ENCODE assay signal across 12 cellular contexts in genomic region chr11:96114178-96115070, GRCh38.
DNase-seq lines count a peak whose midpoint lies in the region; ATAC-seq and TF ChIP-seq lines count a peak whose summit lies in the region.
"Had no signal": no experiment of that assay in that cellular context is flagged by ENCODE, and none has a peak within 500 bp of the region (broad histone marks: within the 10 kb centered on the region; RNA-seq: fewer than 3 reads in every experiment).

No MANE protein-coding gene starts in this region.

- TF ChIP-seq POLR2A in esophagus muscularis mucosa (IDR thresholded peaks at IDR 0.05; ENCODE audit: low read depth): no peak
- TF ChIP-seq POLR2A in suprapubic skin (IDR thresholded peaks at IDR 0.05): no peak

- WGBS in esophagus muscularis mucosa: 63% methylated on average over 5 of the region's 5 CpGs
- 62% methylated on average over 5 of the region's 5 CpGs for WGBS in suprapubic skin

- no peak for DNase-seq in activated CD8-positive, alpha-beta T cell treated with anti-CD3 and anti-CD28 coated beads for 36 hours
- no peak for DNase-seq in activated CD8-positive, alpha-beta T cell treated with anti-CD3 and anti-CD28 coated beads, Interleukin-2, amount 10 ng/mL, durations not matched to agents 7 days and 5 days
- DNase-seq in NCI-H1105 treated with DMSO at 0.1 percent for 48 hours (lab: John Stamatoyannopoulos, UW) (peak; percentile 73), esophagus muscularis mucosa (ENCODE audit: extremely low spot score) (no peak), suprapubic skin (ENCODE audit: low spot score in 2 of 2) (no peak), GF-D8 (lab: John Stamatoyannopoulos, UW) (no peak)
- no peak for DNase-seq in activated CD4-positive, alpha-beta T cell treated with anti-CD3 and anti-CD28 coated beads for 1 hour
- DNase-seq: AML-193, head of caudate nucleus, naive B cell, NCI-H226 had no signal

- no peak overlapping the region for H3K4me3 Mint-ChIP-seq in activated CD8-positive, alpha-beta T cell treated with anti-CD3 and anti-CD28 coated beads for 36 hours
- H3K4me3 Mint-ChIP-seq in activated CD8-positive, alpha-beta T cell treated with anti-CD3 and anti-CD28 coated beads, Interleukin-2, amount 10 ng/mL, durations not matched to agents 7 days and 5 days: no peak overlapping the region
- H3K4me3 Mint-ChIP-seq: naive B cell had no signal

- H3K9me3 ChIP-seq in esophagus muscularis mucosa: no peaks in the 10 kb centered on the region
- H3K9me3 ChIP-seq in suprapubic skin: no peaks in the 10 kb centered on the region

- H3K36me3 ChIP-seq in esophagus muscularis mucosa (no peaks in the 10 kb centered on the region), suprapubic skin (no peaks in the 10 kb centered on the region)

- H3K36me3 Mint-ChIP-seq in activated CD8-positive, alpha-beta T cell treated with anti-CD3 and anti-CD28 coated beads for 36 hours (ENCODE audit: low read depth): peaks cover 19% of the 10 kb centered on the region
- H3K36me3 Mint-ChIP-seq in activated CD8-positive, alpha-beta T cell treated with anti-CD3 and anti-CD28 coated beads, Interleukin-2, amount 10 ng/mL, durations not matched to agents 7 days and 5 days (ENCODE audit: low read depth): peaks cover 10% of the 10 kb centered on the region

- CTCF ChIA-PET in activated CD8-positive, alpha-beta T cell treated with anti-CD3 and anti-CD28 coated beads for 36 hours (lab: Charles Lee): interaction anchor here (1.1 to 1.9 kb wide), 4 partner anchors 12 to 59 kb away, joined by 3 to 7 read pairs (median 4); no protein-coding TSS in a partner anchor
- CTCF ChIA-PET in activated CD8-positive, alpha-beta T cell treated with anti-CD3 and anti-CD28 coated beads, Interleukin-2, amount 10 ng/mL, durations not matched to agents 7 days and 5 days (lab: Charles Lee): no interaction called here

- ATAC-seq in activated CD8-positive, alpha-beta T cell treated with anti-CD3 and anti-CD28 coated beads for 36 hours: no peak
- ATAC-seq in activated CD8-positive, alpha-beta T cell treated with anti-CD3 and anti-CD28 coated beads, Interleukin-2, amount 10 ng/mL, durations not matched to agents 7 days and 5 days: no peak
- ATAC-seq in GM19328 (IDR thresholded peaks at IDR 0.05; ENCODE audit: unreplicated experiment): no peak

- H3K4me1 Mint-ChIP-seq in activated CD8-positive, alpha-beta T cell treated with anti-CD3 and anti-CD28 coated beads for 36 hours (ENCODE audit: low read depth): peaks cover 62% of the 10 kb centered on the region
- H3K4me1 Mint-ChIP-seq in activated CD8-positive, alpha-beta T cell treated with anti-CD3 and anti-CD28 coated beads, Interleukin-2, amount 10 ng/mL, durations not matched to agents 7 days and 5 days (ENCODE audit: low read depth): peaks cover 13% of the 10 kb centered on the region

- H3K27me3 ChIP-seq in esophagus muscularis mucosa (no peaks in the 10 kb centered on the region), suprapubic skin (no peaks in the 10 kb centered on the region)

- H3K9me3 Mint-ChIP-seq in activated CD8-positive, alpha-beta T cell treated with anti-CD3 and anti-CD28 coated beads for 36 hours: no peaks in the 10 kb centered on the region
- H3K9me3 Mint-ChIP-seq in activated CD8-positive, alpha-beta T cell treated with anti-CD3 and anti-CD28 coated beads, Interleukin-2, amount 10 ng/mL, durations not matched to agents 7 days and 5 days (ENCODE audit: insufficient read depth): no peaks in the 10 kb centered on the region
- H3K9me3 Mint-ChIP-seq: naive B cell had no signal

- intact Hi-C loops in activated CD8-positive, alpha-beta T cell treated with anti-CD3 and anti-CD28 coated beads for 36 hours (cut with micrococcal nuclease): no loop called here
- intact Hi-C loops in esophagus muscularis mucosa (cut with DNase I): no loop called here

- H3K27ac Mint-ChIP-seq in activated CD8-positive, alpha-beta T cell treated with anti-CD3 and anti-CD28 coated beads for 36 hours: peak overlapping the region; percentile 42
- H3K27ac Mint-ChIP-seq in activated CD8-positive, alpha-beta T cell treated with anti-CD3 and anti-CD28 coated beads, Interleukin-2, amount 10 ng/mL, durations not matched to agents 7 days and 5 days: no peak overlapping the region

- peak overlapping the region; percentile 64 to 73 (median 72) for H3K27ac ChIP-seq in esophagus muscularis mucosa (replicated peaks in 1 of 4)
- peak overlapping the region; percentile 3 for H3K27ac ChIP-seq in suprapubic skin

- TF ChIP-seq EP300 in esophagus muscularis mucosa (IDR thresholded peaks at IDR 0.05): no peak
- no peak for TF ChIP-seq EP300 in suprapubic skin (IDR thresholded peaks at IDR 0.05)

- no peak overlapping the region for H3K4me3 ChIP-seq in esophagus muscularis mucosa
- no peak overlapping the region for H3K4me3 ChIP-seq in suprapubic skin

- TF ChIP-seq CTCF in activated CD8-positive, alpha-beta T cell treated with anti-CD3 and anti-CD28 coated beads for 36 hours (IDR thresholded peaks at IDR 0.05): no peak
- no peak for TF ChIP-seq CTCF in esophagus muscularis mucosa (IDR thresholded peaks at IDR 0.05)
- no peak for TF ChIP-seq CTCF in suprapubic skin (IDR thresholded peaks at IDR 0.05)

- H3K4me1 ChIP-seq in esophagus muscularis mucosa: peaks cover 16 to 39% (median 35%) of the 10 kb centered on the region in 4 donors
- H3K4me1 ChIP-seq in suprapubic skin: peaks cover 33% of the 10 kb centered on the region

- no peaks in the 10 kb centered on the region for H3K27me3 Mint-ChIP-seq in activated CD8-positive, alpha-beta T cell treated with anti-CD3 and anti-CD28 coated beads for 36 hours
- H3K27me3 Mint-ChIP-seq in activated CD8-positive, alpha-beta T cell treated with anti-CD3 and anti-CD28 coated beads, Interleukin-2, amount 10 ng/mL, durations not matched to agents 7 days and 5 days (ENCODE audit: low read depth): no peaks in the 10 kb centered on the region
- H3K27me3 Mint-ChIP-seq: naive B cell had no signal

- POLR2A ChIA-PET in activated CD8-positive, alpha-beta T cell treated with anti-CD3 and anti-CD28 coated beads for 36 hours (lab: Charles Lee): interaction anchor here (0.5 to 1.4 kb wide), 2 partner anchors 14 to 1186 kb away, joined by 3 read pairs; no protein-coding TSS in a partner anchor
- POLR2A ChIA-PET in activated CD8-positive, alpha-beta T cell treated with anti-CD3 and anti-CD28 coated beads, Interleukin-2, amount 10 ng/mL, durations not matched to agents 7 days and 5 days (lab: Charles Lee): no interaction called here
